In genomic region chr1:93715529-93716126, GRCh38 we compare ENCODE assay signal across 8 cellular contexts. TPM values are rescaled to one million over a fixed set of nuclear protein-coding genes. Genes with fewer than 3 reads are reported as not detected.
DNase-seq lines count a peak whose midpoint lies in the region; ATAC-seq and TF ChIP-seq lines count a peak whose summit lies in the region.

No MANE protein-coding gene starts in this region.

- peak overlapping the region; percentile 58 to 60 for H3K27ac ChIP-seq in ascending aorta

- peak; percentile 55 for DNase-seq in EH (ENCODE audit: low read depth)
- DNase-seq in NCI-H2107 (lab: John Stamatoyannopoulos, UW), result peak; percentile 44
- peak in 1 of 2 donors; percentile 60 for DNase-seq in ascending aorta (ENCODE audit: low spot score in 2 of 2)
- no peak for DNase-seq in GM19240 (ENCODE audit: insufficient read length, low spot score)
- DNase-seq in AML-193 (lab: John Stamatoyannopoulos, UW), result no peak
- DNase-seq in NCI-H1930 (lab: John Stamatoyannopoulos, UW), result no peak

- intact Hi-C loops in ascending aorta (cut with DNase I), result no loop called here

- ATAC-seq in GM21423 (IDR thresholded peaks at IDR 0.05; ENCODE audit: unreplicated experiment) (peak; percentile 41), HG03469 (IDR thresholded peaks at IDR 0.05; ENCODE audit: unreplicated experiment) (no peak)

- no peaks in the 10 kb centered on the region for H3K36me3 ChIP-seq in ascending aorta

- H3K9me3 ChIP-seq in ascending aorta, result no peaks in the 10 kb centered on the region

- TF ChIP-seq CTCF in ascending aorta (IDR thresholded peaks at IDR 0.05), result no peak

- no peak overlapping the region for H3K4me3 ChIP-seq in ascending aorta

- peaks cover 0 to 7% of the 10 kb centered on the region in 2 donors for H3K4me1 ChIP-seq in ascending aorta

- H3K27me3 ChIP-seq in ascending aorta, result no peaks in the 10 kb centered on the region

RNA-seq across cellular contexts. Expression of gene BCAR3, which starts 34.0 kb away (rescaled TPM):
- total RNA-seq in ascending aorta, result 41.0 TPM

Comparison
In these comparisons a context has a peak if more than half of its experiments do, and no peak if none do; other contexts are left out.
1. DNase-seq: peak in EH (single experiment) and NCI-H2107 (single experiment); none in GM19240 (single experiment), AML-193 (0 of 2) and NCI-H1930 (0 of 2).